ENCODE assay signal across 11 cellular contexts in the genomic region with DNA sequence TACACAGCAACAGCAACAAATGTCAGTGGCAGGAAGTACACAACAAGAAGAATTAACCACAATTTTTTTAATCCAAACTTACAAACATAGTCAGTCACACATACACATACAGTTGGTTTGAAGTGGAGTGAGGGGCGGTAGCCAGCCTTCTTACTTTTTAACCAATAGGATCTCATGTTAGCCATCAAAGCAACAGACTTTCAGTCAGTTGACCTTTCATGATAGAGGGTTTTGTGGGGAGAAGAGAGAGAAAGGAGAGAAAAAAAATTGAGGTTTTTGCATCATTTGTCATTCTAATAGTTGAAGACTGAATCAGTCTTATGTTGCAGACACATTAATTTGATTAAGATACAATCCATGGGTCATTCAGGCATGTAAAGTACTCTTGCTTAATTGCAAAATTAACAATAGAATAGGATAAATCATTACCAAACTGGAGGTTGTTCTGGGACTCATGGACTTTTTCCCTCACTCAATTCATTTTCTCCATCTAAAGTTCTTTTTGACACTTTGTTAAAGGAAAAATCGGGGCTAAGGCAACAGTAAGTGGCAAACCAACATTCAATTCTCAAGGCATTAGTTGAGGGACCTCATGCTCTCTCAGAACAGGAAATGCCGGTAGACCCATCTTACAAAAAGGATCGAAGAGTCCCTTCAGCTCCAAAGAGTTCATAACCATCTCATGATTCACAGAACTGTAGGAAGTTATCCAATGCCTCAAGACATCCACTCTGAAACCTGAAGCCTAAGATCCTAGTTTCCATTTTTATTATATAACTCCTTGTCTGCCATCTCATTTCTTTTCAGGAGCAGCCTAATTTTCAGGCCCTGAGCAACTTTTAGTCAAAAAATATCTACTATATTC.
DNase-seq lines count a peak whose midpoint lies in the region; TF ChIP-seq lines count a peak whose summit lies in the region.
"Had no signal": no experiment of that assay in that cellular context is flagged by ENCODE, and none has a peak within 500 bp of the region (broad histone marks: within the 10 kb centered on the region; RNA-seq: fewer than 3 reads in every experiment).

No MANE protein-coding gene starts in this region.

- 82 to 89% methylated on average over 4 of the region's 4 CpGs for WGBS in sigmoid colon, 2 donors

- no peak overlapping the region for H3K4me3 Mint-ChIP-seq in activated naive CD4-positive, alpha-beta T cell treated with anti-CD3 and anti-CD28 coated beads for 36 hours
- peak overlapping the region; percentile 68 for H3K4me3 Mint-ChIP-seq in T-helper 2 cell treated with Interferon-gamma antibody and Interleukin-4, amounts not matched to agents 5 μg/mL and 100 μg/mL, for 36 hours

- CTCF ChIA-PET in activated naive CD4-positive, alpha-beta T cell treated with anti-CD3 and anti-CD28 coated beads for 36 hours (lab: Charles Lee): interaction anchor here (0.6 to 0.7 kb wide), 2 partner anchors 245 to 712 kb away, joined by 3 read pairs; no protein-coding TSS in a partner anchor

- intact Hi-C loops in activated naive CD4-positive, alpha-beta T cell treated with anti-CD3 and anti-CD28 coated beads for 36 hours (cut with micrococcal nuclease): no loop called here
- intact Hi-C loops in sigmoid colon (cut with DNase I): no loop called here

- no peak overlapping the region for H3K27ac ChIP-seq in sigmoid colon

- TF ChIP-seq CTCF in epithelial cell of proximal tubule (conservative IDR thresholded peaks at IDR 0.05; ENCODE audit: low read depth, low read length) (no peak), sigmoid colon (IDR thresholded peaks at IDR 0.05) (no peak)

- no peaks in the 10 kb centered on the region for H3K36me3 ChIP-seq in sigmoid colon

- H3K36me3 Mint-ChIP-seq in activated naive CD4-positive, alpha-beta T cell treated with anti-CD3 and anti-CD28 coated beads for 36 hours (ENCODE audit: low read depth): no peaks in the 10 kb centered on the region
- H3K36me3 Mint-ChIP-seq in T-helper 2 cell treated with Interferon-gamma antibody and Interleukin-4, amounts not matched to agents 5 μg/mL and 100 μg/mL, for 36 hours (ENCODE audit: low read depth): peaks cover 15% of the 10 kb centered on the region

- H3K9me3 ChIP-seq in sigmoid colon: no peaks in the 10 kb centered on the region

- H3K4me1 ChIP-seq in sigmoid colon: no peaks in the 10 kb centered on the region

- peaks cover 32% of the 10 kb centered on the region for H3K4me1 Mint-ChIP-seq in activated naive CD4-positive, alpha-beta T cell treated with anti-CD3 and anti-CD28 coated beads for 36 hours (ENCODE audit: low read depth)
- peaks cover 71% of the 10 kb centered on the region for H3K4me1 Mint-ChIP-seq in T-helper 2 cell treated with Interferon-gamma antibody and Interleukin-4, amounts not matched to agents 5 μg/mL and 100 μg/mL, for 36 hours (ENCODE audit: low read depth)

- DNase-seq in activated naive CD4-positive, alpha-beta T cell treated with anti-CD3 and anti-CD28 coated beads for 36 hours: peak; percentile 25
- no peak for DNase-seq in activated naive CD4-positive, alpha-beta T cell treated with anti-CD3 and anti-CD28 coated beads, Interleukin-2, amount 50 U/mL, for 16 hours
- peak; percentile 62 for DNase-seq in T-helper 2 cell treated with Interferon-gamma antibody and Interleukin-4, amounts not matched to agents 5 μg/mL and 100 μg/mL, for 36 hours (ENCODE audit: low spot score)
- DNase-seq in epithelial cell of proximal tubule (ENCODE audit: low read depth) (peak; percentile 57), stromal cell of bone marrow (ENCODE audit: low read depth) (peak; percentile 43), cerebellum (ENCODE audit: low spot score) (no peak), sigmoid colon (no peak), KG1 (lab: John Stamatoyannopoulos, UW) (no peak)
- DNase-seq: cortex of kidney, mesendoderm, retina had no signal

- no peak overlapping the region for H3K27ac Mint-ChIP-seq in activated naive CD4-positive, alpha-beta T cell treated with anti-CD3 and anti-CD28 coated beads for 36 hours
- peak overlapping the region; percentile 84 for H3K27ac Mint-ChIP-seq in T-helper 2 cell treated with Interferon-gamma antibody and Interleukin-4, amounts not matched to agents 5 μg/mL and 100 μg/mL, for 36 hours

- TF ChIP-seq EP300 in sigmoid colon (IDR thresholded peaks at IDR 0.05): no peak

- H3K27me3 Mint-ChIP-seq in activated naive CD4-positive, alpha-beta T cell treated with anti-CD3 and anti-CD28 coated beads for 36 hours (ENCODE audit: low read depth): no peaks in the 10 kb centered on the region
- no peaks in the 10 kb centered on the region for H3K27me3 Mint-ChIP-seq in T-helper 2 cell treated with Interferon-gamma antibody and Interleukin-4, amounts not matched to agents 5 μg/mL and 100 μg/mL, for 36 hours (ENCODE audit: low read depth)

- no peak for TF ChIP-seq POLR2A in sigmoid colon (IDR thresholded peaks at IDR 0.05)

- no peak overlapping the region for H3K4me3 ChIP-seq in epithelial cell of proximal tubule (ENCODE audit: low read depth, low read length)
- no peak overlapping the region for H3K4me3 ChIP-seq in sigmoid colon

- peaks cover 2% of the 10 kb centered on the region for H3K9me3 Mint-ChIP-seq in activated naive CD4-positive, alpha-beta T cell treated with anti-CD3 and anti-CD28 coated beads for 36 hours
- H3K9me3 Mint-ChIP-seq in T-helper 2 cell treated with Interferon-gamma antibody and Interleukin-4, amounts not matched to agents 5 μg/mL and 100 μg/mL, for 36 hours: peaks cover 4% of the 10 kb centered on the region

- no peaks in the 10 kb centered on the region for H3K27me3 ChIP-seq in sigmoid colon

Comparison
In these comparisons a context has a peak if more than half of its experiments do, and no peak if none do; other contexts are left out.
1. DNase-seq: peak in activated naive CD4-positive, alpha-beta T cell treated with anti-CD3 and anti-CD28 coated beads for 36 hours (single experiment), T-helper 2 cell treated with Interferon-gamma antibody and Interleukin-4, amounts not matched to agents 5 μg/mL and 100 μg/mL, for 36 hours (single experiment), epithelial cell of proximal tubule (single experiment) and stromal cell of bone marrow (single experiment); none in activated naive CD4-positive, alpha-beta T cell treated with anti-CD3 and anti-CD28 coated beads, Interleukin-2, amount 50 U/mL, for 16 hours (single experiment), cerebellum (single experiment), sigmoid colon (single experiment) and KG1 (single experiment).